ENCODE assay signal across 8 cellular contexts in genomic region chr9:95874989-95875304, GRCh38. TPM values are rescaled to one million over a fixed set of nuclear protein-coding genes. Genes with fewer than 3 reads are reported as not detected.
A peak's percentile ranks its signal among the peaks of the same experiment; 100 is the strongest.
DNase-seq lines count a peak whose midpoint lies in the region; ATAC-seq lines count a peak whose summit lies in the region.

No MANE protein-coding gene starts in this region.

- no peak overlapping the region for H2AK5ac ChIP-seq in mesendoderm (ENCODE audit: low read length)

- H3K9ac ChIP-seq in mesendoderm (ENCODE audit: low read length) = peak overlapping the region; percentile 92

- peak overlapping the region; percentile 74 for H2BK120ac ChIP-seq in mesendoderm (ENCODE audit: low read depth, low read length)

- H3K36me3 ChIP-seq in mesendoderm (ENCODE audit: control insufficient read depth, insufficient read depth, low read length) = no peaks in the 10 kb centered on the region

- H4K8ac ChIP-seq in mesendoderm (ENCODE audit: low read depth, low read length) = peak overlapping the region; percentile 92

- H3K23ac ChIP-seq in mesendoderm (ENCODE audit: low read length) = no peak overlapping the region

- H3K4ac ChIP-seq in mesendoderm (ENCODE audit: low read depth, low read length) = peak overlapping the region; percentile 88

- H3K79me1 ChIP-seq in mesendoderm (ENCODE audit: low read length) = peaks cover 7% of the 10 kb centered on the region

- H3K4me2 ChIP-seq in mesendoderm (ENCODE audit: low read length) = peak overlapping the region; percentile 53

- H3K4me3 ChIP-seq in mesendoderm (ENCODE audit: low read length) = peak overlapping the region; percentile 84

- no peaks in the 10 kb centered on the region for H3K4me1 ChIP-seq in mesendoderm (ENCODE audit: control insufficient read depth, low read depth, low read length)

- ATAC-seq in HG02588 (IDR thresholded peaks at IDR 0.05; ENCODE audit: unreplicated experiment) = no peak

- H3K18ac ChIP-seq in mesendoderm (ENCODE audit: low read length) = peak overlapping the region; percentile 55

- WGBS in mesendoderm (ENCODE audit: extremely low coverage, insufficient coverage, low lambda C conversion rate) = no CpG with 5 or more reads among the region's 20 CpGs

- no peaks in the 10 kb centered on the region for H3K27me3 ChIP-seq in mesendoderm (ENCODE audit: insufficient read depth, low read length, poor library complexity)

- DNase-seq in NCI-H2227 (lab: John Stamatoyannopoulos, UW; ENCODE audit: unreplicated experiment) (peak; percentile 30), NCI-H2227 treated with DMSO at 0.1 percent for 48 hours (lab: John Stamatoyannopoulos, UW) (no peak), MV-4-11 (lab: John Stamatoyannopoulos, UW) (peak; percentile 48), dedifferentiated amniotic fluid mesenchymal stem cell (ENCODE audit: extremely low spot score) (peak; percentile 32), mesendoderm (no peak)
- DNase-seq in activated CD4-positive, alpha-beta T cell treated with anti-CD3 and anti-CD28 coated beads, Interleukin-2, amount 50 U/mL, for 1 hour = peak; percentile 63
- DNase-seq in stimulated activated CD8-positive, alpha-beta memory T cell treated with anti-CD3 and anti-CD28 coated beads, Interleukin-4, amount 100 ng/mL, for 4 hours (ENCODE audit: low read depth in 2 of 2, low spot score in 1 of 2) = peak; percentile 32 to 33

- H2BK5ac ChIP-seq in mesendoderm (ENCODE audit: low read length) = peak overlapping the region; percentile 39

- H4K5ac ChIP-seq in mesendoderm (ENCODE audit: low read length) = no peak overlapping the region

- H3K56ac ChIP-seq in mesendoderm (ENCODE audit: low read length) = peak overlapping the region; percentile 93

- peak overlapping the region; percentile 31 for H3K27ac ChIP-seq in mesendoderm (ENCODE audit: low read depth, low read length)

- peaks cover 2% of the 10 kb centered on the region for H3K79me2 ChIP-seq in mesendoderm (ENCODE audit: control insufficient read depth, insufficient read depth, low read length)

- no peak overlapping the region for H2BK15ac ChIP-seq in mesendoderm (replicated peaks; ENCODE audit: low read depth)

RNA-seq across cellular contexts. Expression of gene ERCC6L2, which starts 0.5 kb away (rescaled TPM):
- 22.0 TPM for polyA plus RNA-seq in mesendoderm (2013, experiment 1 of 2)
- polyA plus RNA-seq in mesendoderm (2013, experiment 2 of 2) = 23.6 TPM

Comparison
In these comparisons a context has a peak if more than half of its experiments do, and no peak if none do; other contexts are left out.
1. DNase-seq: peak in NCI-H2227 (single experiment), MV-4-11 (single experiment), activated CD4-positive, alpha-beta T cell treated with anti-CD3 and anti-CD28 coated beads, Interleukin-2, amount 50 U/mL, for 1 hour (single experiment), dedifferentiated amniotic fluid mesenchymal stem cell (single experiment) and stimulated activated CD8-positive, alpha-beta memory T cell treated with anti-CD3 and anti-CD28 coated beads, Interleukin-4, amount 100 ng/mL, for 4 hours (2 of 2); none in NCI-H2227 treated with DMSO at 0.1 percent for 48 hours (single experiment) and mesendoderm (single experiment).